1 cellular context compared by ENCODE assay signal in the genomic region with DNA sequence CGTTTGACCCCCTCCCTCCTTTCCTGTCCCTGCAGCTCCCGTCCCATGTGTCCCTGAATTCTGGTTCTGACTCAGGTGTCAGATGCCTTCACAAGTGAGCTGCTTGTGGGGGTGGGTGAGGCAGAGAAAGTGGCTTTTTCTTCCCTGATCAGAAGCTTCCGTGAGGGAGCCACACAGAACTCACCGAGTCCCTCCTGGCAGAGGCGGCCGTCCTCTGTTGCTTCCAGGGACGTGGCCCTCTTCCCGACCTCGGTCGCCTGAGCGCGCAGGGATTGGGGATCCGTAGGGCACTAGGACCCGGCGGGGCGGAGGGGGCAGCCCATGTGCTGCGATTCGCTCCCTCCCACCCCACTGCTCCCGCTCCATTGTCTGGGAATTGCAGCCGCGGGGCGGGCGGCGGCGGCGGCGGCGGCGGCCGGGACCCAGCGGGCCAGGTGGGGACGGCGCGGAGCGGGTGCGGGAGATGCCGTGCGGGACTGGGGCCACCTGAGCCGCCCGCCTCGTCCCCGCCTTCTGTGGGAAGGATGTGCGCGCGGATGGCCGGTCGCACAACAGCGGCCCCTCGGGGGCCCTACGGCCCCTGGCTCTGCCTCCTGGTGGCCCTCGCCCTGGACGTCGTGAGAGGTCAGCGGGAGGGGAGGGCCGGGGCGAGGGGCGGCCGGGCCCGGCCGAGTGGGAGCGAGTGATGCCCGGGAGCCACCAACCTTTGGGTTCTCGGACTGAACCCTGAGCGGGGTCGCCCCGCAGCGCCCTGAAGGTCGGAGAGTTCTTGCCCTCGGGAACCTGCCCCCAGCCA.
TF ChIP-seq lines count a peak whose summit lies in the region.

A gene with protein sequence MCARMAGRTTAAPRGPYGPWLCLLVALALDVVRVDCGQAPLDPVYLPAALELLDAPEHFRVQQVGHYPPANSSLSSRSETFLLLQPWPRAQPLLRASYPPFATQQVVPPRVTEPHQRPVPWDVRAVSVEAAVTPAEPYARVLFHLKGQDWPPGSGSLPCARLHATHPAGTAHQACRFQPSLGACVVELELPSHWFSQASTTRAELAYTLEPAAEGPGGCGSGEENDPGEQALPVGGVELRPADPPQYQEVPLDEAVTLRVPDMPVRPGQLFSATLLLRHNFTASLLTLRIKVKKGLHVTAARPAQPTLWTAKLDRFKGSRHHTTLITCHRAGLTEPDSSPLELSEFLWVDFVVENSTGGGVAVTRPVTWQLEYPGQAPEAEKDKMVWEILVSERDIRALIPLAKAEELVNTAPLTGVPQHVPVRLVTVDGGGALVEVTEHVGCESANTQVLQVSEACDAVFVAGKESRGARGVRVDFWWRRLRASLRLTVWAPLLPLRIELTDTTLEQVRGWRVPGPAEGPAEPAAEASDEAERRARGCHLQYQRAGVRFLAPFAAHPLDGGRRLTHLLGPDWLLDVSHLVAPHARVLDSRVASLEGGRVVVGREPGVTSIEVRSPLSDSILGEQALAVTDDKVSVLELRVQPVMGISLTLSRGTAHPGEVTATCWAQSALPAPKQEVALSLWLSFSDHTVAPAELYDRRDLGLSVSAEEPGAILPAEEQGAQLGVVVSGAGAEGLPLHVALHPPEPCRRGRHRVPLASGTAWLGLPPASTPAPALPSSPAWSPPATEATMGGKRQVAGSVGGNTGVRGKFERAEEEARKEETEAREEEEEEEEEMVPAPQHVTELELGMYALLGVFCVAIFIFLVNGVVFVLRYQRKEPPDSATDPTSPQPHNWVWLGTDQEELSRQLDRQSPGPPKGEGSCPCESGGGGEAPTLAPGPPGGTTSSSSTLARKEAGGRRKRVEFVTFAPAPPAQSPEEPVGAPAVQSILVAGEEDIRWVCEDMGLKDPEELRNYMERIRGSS (plus strand): TSS at position 351 of the 796 bp plus-strand sequence. CDS start 174 bp downstream, at position 525.

TF ChIP-seq in GM12878, 131 proteins besides CTCF, POLR2A, EP300 and RAD21 (continued from another document and continues in another):
- TF ChIP-seq, protein P1, sequence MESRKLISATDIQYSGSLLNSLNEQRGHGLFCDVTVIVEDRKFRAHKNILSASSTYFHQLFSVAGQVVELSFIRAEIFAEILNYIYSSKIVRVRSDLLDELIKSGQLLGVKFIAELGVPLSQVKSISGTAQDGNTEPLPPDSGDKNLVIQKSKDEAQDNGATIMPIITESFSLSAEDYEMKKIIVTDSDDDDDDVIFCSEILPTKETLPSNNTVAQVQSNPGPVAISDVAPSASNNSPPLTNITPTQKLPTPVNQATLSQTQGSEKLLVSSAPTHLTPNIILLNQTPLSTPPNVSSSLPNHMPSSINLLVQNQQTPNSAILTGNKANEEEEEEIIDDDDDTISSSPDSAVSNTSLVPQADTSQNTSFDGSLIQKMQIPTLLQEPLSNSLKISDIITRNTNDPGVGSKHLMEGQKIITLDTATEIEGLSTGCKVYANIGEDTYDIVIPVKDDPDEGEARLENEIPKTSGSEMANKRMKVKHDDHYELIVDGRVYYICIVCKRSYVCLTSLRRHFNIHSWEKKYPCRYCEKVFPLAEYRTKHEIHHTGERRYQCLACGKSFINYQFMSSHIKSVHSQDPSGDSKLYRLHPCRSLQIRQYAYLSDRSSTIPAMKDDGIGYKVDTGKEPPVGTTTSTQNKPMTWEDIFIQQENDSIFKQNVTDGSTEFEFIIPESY (IDR thresholded peaks at IDR 0.05) = no peak
- no peak for TF ChIP-seq NFXL1 (IDR thresholded peaks at IDR 0.05; ENCODE audit: borderline replicate concordance)
- TF ChIP-seq, protein P2, sequence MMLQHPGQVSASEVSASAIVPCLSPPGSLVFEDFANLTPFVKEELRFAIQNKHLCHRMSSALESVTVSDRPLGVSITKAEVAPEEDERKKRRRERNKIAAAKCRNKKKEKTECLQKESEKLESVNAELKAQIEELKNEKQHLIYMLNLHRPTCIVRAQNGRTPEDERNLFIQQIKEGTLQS (IDR thresholded peaks at IDR 0.05; ENCODE audit: borderline replicate concordance, extremely low read depth, low read depth, low read length) = no peak
- TF ChIP-seq STAT1 (conservative IDR thresholded peaks at IDR 0.05) = no peak
- no peak for TF ChIP-seq MEF2B (IDR thresholded peaks at IDR 0.05; ENCODE audit: partially characterized antibody, poor library complexity, severe bottlenecking)
- TF ChIP-seq CBFB (IDR thresholded peaks at IDR 0.05; ENCODE audit: low read depth) = no peak
- TF ChIP-seq SREBF2 (IDR thresholded peaks at IDR 0.05; ENCODE audit: low read length) = no peak
- TF ChIP-seq YBX1 (IDR thresholded peaks at IDR 0.05) = no peak
- TF ChIP-seq SREBF1 (IDR thresholded peaks at IDR 0.05; ENCODE audit: low read length) = no peak
- no peak for TF ChIP-seq NFYA (IDR thresholded peaks at IDR 0.05; ENCODE audit: borderline replicate concordance, low read depth, low read length)
- TF ChIP-seq MTA2 (IDR thresholded peaks at IDR 0.05; ENCODE audit: low read depth) = no peak
- TF ChIP-seq NR2C1 (IDR thresholded peaks at IDR 0.05) = no peak
- peak in 1 of 2 experiments; percentile 59; a peak in 2 of 4 replicates for TF ChIP-seq BHLHE40 (IDR thresholded peaks at IDR 0.05; ENCODE audit: borderline replicate concordance in 1 of 2, low read depth in 2 of 2, low read length in 1 of 2)
- TF ChIP-seq, protein P3, sequence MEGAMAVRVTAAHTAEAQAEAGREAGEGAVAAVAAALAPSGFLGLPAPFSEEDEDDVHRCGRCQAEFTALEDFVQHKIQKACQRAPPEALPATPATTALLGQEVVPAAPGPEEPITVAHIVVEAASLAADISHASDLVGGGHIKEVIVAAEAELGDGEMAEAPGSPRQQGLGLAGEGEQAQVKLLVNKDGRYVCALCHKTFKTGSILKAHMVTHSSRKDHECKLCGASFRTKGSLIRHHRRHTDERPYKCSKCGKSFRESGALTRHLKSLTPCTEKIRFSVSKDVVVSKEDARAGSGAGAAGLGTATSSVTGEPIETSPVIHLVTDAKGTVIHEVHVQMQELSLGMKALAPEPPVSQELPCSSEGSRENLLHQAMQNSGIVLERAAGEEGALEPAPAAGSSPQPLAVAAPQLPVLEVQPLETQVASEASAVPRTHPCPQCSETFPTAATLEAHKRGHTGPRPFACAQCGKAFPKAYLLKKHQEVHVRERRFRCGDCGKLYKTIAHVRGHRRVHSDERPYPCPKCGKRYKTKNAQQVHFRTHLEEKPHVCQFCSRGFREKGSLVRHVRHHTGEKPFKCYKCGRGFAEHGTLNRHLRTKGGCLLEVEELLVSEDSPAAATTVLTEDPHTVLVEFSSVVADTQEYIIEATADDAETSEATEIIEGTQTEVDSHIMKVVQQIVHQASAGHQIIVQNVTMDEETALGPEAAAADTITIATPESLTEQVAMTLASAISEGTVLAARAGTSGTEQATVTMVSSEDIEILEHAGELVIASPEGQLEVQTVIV (IDR thresholded peaks at IDR 0.05; ENCODE audit: borderline replicate concordance, partially characterized antibody) = no peak
- TF ChIP-seq ZNF217 (IDR thresholded peaks at IDR 0.05) = no peak
- TF ChIP-seq, protein P4, sequence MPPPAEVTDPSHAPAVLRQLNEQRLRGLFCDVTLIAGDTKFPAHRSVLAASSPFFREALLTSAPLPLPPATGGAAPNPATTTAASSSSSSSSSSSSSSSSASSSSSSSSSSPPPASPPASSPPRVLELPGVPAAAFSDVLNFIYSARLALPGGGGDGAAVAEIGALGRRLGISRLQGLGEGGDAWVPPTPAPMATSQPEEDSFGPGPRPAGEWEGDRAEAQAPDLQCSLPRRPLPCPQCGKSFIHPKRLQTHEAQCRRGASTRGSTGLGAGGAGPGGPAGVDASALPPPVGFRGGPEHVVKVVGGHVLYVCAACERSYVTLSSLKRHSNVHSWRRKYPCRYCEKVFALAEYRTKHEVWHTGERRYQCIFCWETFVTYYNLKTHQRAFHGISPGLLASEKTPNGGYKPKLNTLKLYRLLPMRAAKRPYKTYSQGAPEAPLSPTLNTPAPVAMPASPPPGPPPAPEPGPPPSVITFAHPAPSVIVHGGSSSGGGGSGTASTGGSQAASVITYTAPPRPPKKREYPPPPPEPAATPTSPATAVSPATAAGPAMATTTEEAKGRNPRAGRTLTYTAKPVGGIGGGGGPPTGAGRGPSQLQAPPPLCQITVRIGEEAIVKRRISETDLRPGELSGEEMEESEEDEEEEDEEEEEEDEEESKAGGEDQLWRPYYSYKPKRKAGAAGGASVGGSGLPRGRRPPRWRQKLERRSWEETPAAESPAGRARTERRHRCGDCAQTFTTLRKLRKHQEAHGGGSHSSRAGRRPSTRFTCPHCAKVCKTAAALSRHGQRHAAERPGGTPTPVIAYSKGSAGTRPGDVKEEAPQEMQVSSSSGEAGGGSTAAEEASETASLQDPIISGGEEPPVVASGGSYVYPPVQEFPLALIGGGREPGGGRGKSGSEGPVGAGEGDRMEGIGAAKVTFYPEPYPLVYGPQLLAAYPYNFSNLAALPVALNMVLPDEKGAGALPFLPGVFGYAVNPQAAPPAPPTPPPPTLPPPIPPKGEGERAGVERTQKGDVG (CRISPR knock-in tag; IDR thresholded peaks at IDR 0.05) = no peak
- TF ChIP-seq, protein P5, sequence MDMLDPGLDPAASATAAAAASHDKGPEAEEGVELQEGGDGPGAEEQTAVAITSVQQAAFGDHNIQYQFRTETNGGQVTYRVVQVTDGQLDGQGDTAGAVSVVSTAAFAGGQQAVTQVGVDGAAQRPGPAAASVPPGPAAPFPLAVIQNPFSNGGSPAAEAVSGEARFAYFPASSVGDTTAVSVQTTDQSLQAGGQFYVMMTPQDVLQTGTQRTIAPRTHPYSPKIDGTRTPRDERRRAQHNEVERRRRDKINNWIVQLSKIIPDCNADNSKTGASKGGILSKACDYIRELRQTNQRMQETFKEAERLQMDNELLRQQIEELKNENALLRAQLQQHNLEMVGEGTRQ (IDR thresholded peaks at IDR 0.05; ENCODE audit: borderline replicate concordance, low read depth, low read length) = no peak
- TF ChIP-seq, protein P6, sequence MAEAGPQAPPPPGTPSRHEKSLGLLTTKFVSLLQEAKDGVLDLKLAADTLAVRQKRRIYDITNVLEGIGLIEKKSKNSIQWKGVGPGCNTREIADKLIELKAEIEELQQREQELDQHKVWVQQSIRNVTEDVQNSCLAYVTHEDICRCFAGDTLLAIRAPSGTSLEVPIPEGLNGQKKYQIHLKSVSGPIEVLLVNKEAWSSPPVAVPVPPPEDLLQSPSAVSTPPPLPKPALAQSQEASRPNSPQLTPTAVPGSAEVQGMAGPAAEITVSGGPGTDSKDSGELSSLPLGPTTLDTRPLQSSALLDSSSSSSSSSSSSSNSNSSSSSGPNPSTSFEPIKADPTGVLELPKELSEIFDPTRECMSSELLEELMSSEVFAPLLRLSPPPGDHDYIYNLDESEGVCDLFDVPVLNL (IDR thresholded peaks at IDR 0.05; ENCODE audit: low read depth, low read length) = no peak
- no peak for TF ChIP-seq TAF1 (IDR thresholded peaks at IDR 0.05; ENCODE audit: borderline replicate concordance, low read depth, low read length)
- TF ChIP-seq, protein P7, sequence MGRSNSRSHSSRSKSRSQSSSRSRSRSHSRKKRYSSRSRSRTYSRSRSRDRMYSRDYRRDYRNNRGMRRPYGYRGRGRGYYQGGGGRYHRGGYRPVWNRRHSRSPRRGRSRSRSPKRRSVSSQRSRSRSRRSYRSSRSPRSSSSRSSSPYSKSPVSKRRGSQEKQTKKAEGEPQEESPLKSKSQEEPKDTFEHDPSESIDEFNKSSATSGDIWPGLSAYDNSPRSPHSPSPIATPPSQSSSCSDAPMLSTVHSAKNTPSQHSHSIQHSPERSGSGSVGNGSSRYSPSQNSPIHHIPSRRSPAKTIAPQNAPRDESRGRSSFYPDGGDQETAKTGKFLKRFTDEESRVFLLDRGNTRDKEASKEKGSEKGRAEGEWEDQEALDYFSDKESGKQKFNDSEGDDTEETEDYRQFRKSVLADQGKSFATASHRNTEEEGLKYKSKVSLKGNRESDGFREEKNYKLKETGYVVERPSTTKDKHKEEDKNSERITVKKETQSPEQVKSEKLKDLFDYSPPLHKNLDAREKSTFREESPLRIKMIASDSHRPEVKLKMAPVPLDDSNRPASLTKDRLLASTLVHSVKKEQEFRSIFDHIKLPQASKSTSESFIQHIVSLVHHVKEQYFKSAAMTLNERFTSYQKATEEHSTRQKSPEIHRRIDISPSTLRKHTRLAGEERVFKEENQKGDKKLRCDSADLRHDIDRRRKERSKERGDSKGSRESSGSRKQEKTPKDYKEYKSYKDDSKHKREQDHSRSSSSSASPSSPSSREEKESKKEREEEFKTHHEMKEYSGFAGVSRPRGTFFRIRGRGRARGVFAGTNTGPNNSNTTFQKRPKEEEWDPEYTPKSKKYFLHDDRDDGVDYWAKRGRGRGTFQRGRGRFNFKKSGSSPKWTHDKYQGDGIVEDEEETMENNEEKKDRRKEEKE (IDR thresholded peaks at IDR 0.05) = no peak
- TF ChIP-seq JUNB (IDR thresholded peaks at IDR 0.05) = no peak
- TF ChIP-seq RB1 (IDR thresholded peaks at IDR 0.05; ENCODE audit: borderline replicate concordance) = peak; percentile 57; the same call in 1 of the 2 replicates
- no peak for TF ChIP-seq ZNF274 (IDR thresholded peaks at IDR 0.05; ENCODE audit: insufficient read depth, insufficient read length)
- TF ChIP-seq, protein P8, sequence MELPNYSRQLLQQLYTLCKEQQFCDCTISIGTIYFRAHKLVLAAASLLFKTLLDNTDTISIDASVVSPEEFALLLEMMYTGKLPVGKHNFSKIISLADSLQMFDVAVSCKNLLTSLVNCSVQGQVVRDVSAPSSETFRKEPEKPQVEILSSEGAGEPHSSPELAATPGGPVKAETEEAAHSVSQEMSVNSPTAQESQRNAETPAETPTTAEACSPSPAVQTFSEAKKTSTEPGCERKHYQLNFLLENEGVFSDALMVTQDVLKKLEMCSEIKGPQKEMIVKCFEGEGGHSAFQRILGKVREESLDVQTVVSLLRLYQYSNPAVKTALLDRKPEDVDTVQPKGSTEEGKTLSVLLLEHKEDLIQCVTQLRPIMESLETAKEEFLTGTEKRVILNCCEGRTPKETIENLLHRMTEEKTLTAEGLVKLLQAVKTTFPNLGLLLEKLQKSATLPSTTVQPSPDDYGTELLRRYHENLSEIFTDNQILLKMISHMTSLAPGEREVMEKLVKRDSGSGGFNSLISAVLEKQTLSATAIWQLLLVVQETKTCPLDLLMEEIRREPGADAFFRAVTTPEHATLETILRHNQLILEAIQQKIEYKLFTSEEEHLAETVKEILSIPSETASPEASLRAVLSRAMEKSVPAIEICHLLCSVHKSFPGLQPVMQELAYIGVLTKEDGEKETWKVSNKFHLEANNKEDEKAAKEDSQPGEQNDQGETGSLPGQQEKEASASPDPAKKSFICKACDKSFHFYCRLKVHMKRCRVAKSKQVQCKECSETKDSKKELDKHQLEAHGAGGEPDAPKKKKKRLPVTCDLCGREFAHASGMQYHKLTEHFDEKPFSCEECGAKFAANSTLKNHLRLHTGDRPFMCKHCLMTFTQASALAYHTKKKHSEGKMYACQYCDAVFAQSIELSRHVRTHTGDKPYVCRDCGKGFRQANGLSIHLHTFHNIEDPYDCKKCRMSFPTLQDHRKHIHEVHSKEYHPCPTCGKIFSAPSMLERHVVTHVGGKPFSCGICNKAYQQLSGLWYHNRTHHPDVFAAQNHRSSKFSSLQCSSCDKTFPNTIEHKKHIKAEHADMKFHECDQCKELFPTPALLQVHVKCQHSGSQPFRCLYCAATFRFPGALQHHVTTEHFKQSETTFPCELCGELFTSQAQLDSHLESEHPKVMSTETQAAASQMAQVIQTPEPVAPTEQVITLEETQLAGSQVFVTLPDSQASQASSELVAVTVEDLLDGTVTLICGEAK (IDR thresholded peaks at IDR 0.05; ENCODE audit: borderline replicate concordance) = no peak
- TF ChIP-seq HDAC2 (IDR thresholded peaks at IDR 0.05) = no peak
- no peak for TF ChIP-seq POLR2AphosphoS5 (IDR thresholded peaks at IDR 0.05; ENCODE audit: low read length)
- no peak for TF ChIP-seq CBX3 (IDR thresholded peaks at IDR 0.05; ENCODE audit: borderline replicate concordance, low read depth)
- no peak for TF ChIP-seq KAT2A (conservative IDR thresholded peaks at IDR 0.05; ENCODE audit: control insufficient read depth, low read depth, low read length)
- TF ChIP-seq TBL1XR1 (IDR thresholded peaks at IDR 0.05; ENCODE audit: low read depth, low read length) = no peak
- TF ChIP-seq RFX5 (IDR thresholded peaks at IDR 0.05; ENCODE audit: low read depth, low read length) = no peak
